ENCODE assay signal across 20 cellular contexts in genomic region chr14:71620401-71620800, GRCh38.
DNase-seq lines count a peak whose midpoint lies in the region; ATAC-seq and TF ChIP-seq lines count a peak whose summit lies in the region.
"Had no signal": no experiment of that assay in that cellular context is flagged by ENCODE, and none has a peak within 500 bp of the region (broad histone marks: within the 10 kb centered on the region; RNA-seq: fewer than 3 reads in every experiment).

No MANE protein-coding gene starts in this region.

- no peak overlapping the region for H3K9ac ChIP-seq in neural progenitor cell
- H3K9ac ChIP-seq: KMS-11 had no signal

- H3K79me2 ChIP-seq in neural progenitor cell (ENCODE audit: low read depth), result no peaks in the 10 kb centered on the region

- H4K20me1 ChIP-seq in neural progenitor cell (ENCODE audit: low read depth), result no peaks in the 10 kb centered on the region

- no peaks in the 10 kb centered on the region for H3K9me3 ChIP-seq in neural progenitor cell (ENCODE audit: low read depth)

- DNase-seq in A172 (ENCODE audit: low spot score), result peak; percentile 23
- DNase-seq in HT1080 (ENCODE audit: low read depth), result peak; percentile 85
- peak; percentile 8 for DNase-seq in brain pericyte (ENCODE audit: low read depth, low spot score)
- DNase-seq in hepatic stellate cell (ENCODE audit: low spot score), result peak; percentile 13
- no peak for DNase-seq in SHP77 treated with DMSO at 0.1 percent for 48 hours (lab: John Stamatoyannopoulos, UW)
- no peak for DNase-seq in neural progenitor cell (ENCODE audit: low spot score)
- no peak for DNase-seq in NOMO-1 (lab: John Stamatoyannopoulos, UW; ENCODE audit: unreplicated experiment in 2 of 2)
- DNase-seq: ACHN; activated CD4-positive, alpha-beta T cell treated with anti-CD3 and anti-CD28 coated beads, Interleukin-2, amount 50 U/mL, for 4 hours; activated effector memory CD4-positive, alpha-beta T cell treated with Interleukin-2 at 50 U/mL for 16 hours; effector memory CD8-positive, alpha-beta T cell; H7; left ventricle myocardium superior; NCI-H1417; NCI-H524; T-helper 9 cell had no signal

- no peaks in the 10 kb centered on the region for H3K27me3 Mint-ChIP-seq in neural progenitor cell (ENCODE audit: insufficient read depth, low read depth)
- H3K27me3 Mint-ChIP-seq: effector memory CD8-positive, alpha-beta T cell had no signal

- no peak overlapping the region for H3K4me3 Mint-ChIP-seq in neural progenitor cell
- H3K4me3 Mint-ChIP-seq: effector memory CD8-positive, alpha-beta T cell had no signal

- ATAC-seq in GM19395 (IDR thresholded peaks at IDR 0.05; ENCODE audit: unreplicated experiment), result no peak
- ATAC-seq: effector memory CD8-positive, alpha-beta T cell; left ventricle myocardium superior had no signal

- H3K4me1 ChIP-seq in neural progenitor cell, result peaks cover 4% of the 10 kb centered on the region

- TF ChIP-seq CTCF in neural progenitor cell (IDR thresholded peaks at IDR 0.05), result no peak

- H3F3A ChIP-seq in neural progenitor cell (ENCODE audit: low read depth), result no peaks in the 10 kb centered on the region

- H3K27ac Mint-ChIP-seq in neural progenitor cell, result no peak overlapping the region

- peaks cover 23% of the 10 kb centered on the region for H3K36me3 Mint-ChIP-seq in neural progenitor cell

- H3K36me3 ChIP-seq in neural progenitor cell, result no peaks in the 10 kb centered on the region

- H3K4me2 ChIP-seq in neural progenitor cell, result no peak overlapping the region
- H3K4me2 ChIP-seq: KMS-11 had no signal

- H3K27me3 ChIP-seq in neural progenitor cell, result no peaks in the 10 kb centered on the region

- H2AFZ ChIP-seq in neural progenitor cell (replicated peaks), result no peak overlapping the region

- peaks cover 7% of the 10 kb centered on the region for H3K4me1 Mint-ChIP-seq in neural progenitor cell

- no peaks in the 10 kb centered on the region for H3K9me3 Mint-ChIP-seq in neural progenitor cell
- H3K9me3 Mint-ChIP-seq: effector memory CD8-positive, alpha-beta T cell had no signal

- H3K27ac ChIP-seq in neural progenitor cell, result no peak overlapping the region
- H3K27ac ChIP-seq: KMS-11, RWPE1, skin epidermis had no signal

- no peak overlapping the region for H3K4me3 ChIP-seq in neural progenitor cell
- H3K4me3 ChIP-seq: skin epidermis had no signal

Comparison
In these comparisons a context has a peak if more than half of its experiments do, and no peak if none do; other contexts are left out.
1. DNase-seq: peak in A172 (single experiment), HT1080 (single experiment), brain pericyte (single experiment) and hepatic stellate cell (single experiment); none in SHP77 treated with DMSO at 0.1 percent for 48 hours (single experiment), neural progenitor cell (single experiment) and NOMO-1 (0 of 2).